ENCODE assay signal across 1 cellular context in the genomic region with DNA sequence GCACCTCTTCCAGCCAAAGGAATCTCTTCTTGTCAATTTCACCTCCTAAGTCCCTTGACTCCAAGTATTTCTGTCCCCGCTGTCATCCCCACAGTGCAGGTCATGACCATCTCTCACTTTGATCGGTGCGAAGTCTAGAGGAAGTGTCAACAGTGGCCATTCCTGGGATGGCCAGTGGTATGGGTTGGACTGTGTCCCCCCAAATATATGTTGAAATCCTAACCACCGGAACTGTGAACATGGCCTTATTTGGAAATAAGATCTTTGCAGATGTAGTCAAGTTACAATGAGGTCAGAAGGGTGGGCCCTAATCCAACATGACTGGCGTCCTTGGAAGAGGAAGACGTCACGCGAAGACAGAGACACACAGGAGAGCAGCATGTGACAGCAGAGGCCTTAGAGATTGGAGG.
A peak's percentile ranks its signal among the peaks of the same experiment; 100 is the strongest.
TF ChIP-seq lines count a peak whose summit lies in the region.

No MANE protein-coding gene starts in this region.

TF ChIP-seq in HepG2, 621 proteins besides CTCF, POLR2A, EP300 and RAD21 (continued from another document and continues in another):
- TF ChIP-seq, protein P1, sequence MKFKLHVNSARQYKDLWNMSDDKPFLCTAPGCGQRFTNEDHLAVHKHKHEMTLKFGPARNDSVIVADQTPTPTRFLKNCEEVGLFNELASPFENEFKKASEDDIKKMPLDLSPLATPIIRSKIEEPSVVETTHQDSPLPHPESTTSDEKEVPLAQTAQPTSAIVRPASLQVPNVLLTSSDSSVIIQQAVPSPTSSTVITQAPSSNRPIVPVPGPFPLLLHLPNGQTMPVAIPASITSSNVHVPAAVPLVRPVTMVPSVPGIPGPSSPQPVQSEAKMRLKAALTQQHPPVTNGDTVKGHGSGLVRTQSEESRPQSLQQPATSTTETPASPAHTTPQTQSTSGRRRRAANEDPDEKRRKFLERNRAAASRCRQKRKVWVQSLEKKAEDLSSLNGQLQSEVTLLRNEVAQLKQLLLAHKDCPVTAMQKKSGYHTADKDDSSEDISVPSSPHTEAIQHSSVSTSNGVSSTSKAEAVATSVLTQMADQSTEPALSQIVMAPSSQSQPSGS (CRISPR knock-in tag; IDR thresholded peaks at IDR 0.05), result peak; percentile 83
- TF ChIP-seq ZNF589 (CRISPR knock-in tag; conservative IDR thresholded peaks at IDR 0.05), result 0 out of 2 replicates have a peak, but pooled peaks have one; percentile 33
- TF ChIP-seq ZSCAN12 (CRISPR knock-in tag; IDR thresholded peaks at IDR 0.05), result no peak
- TF ChIP-seq ZNF644 (CRISPR knock-in tag; IDR thresholded peaks at IDR 0.05; ENCODE audit: low read depth), result peak; percentile 98
- TF ChIP-seq ATF7-NPFF (CRISPR knock-in tag; IDR thresholded peaks at IDR 0.05; ENCODE audit: low read depth), result no peak
- peak; percentile 61 for TF ChIP-seq ATF7 (IDR thresholded peaks at IDR 0.05)
- no peak; the same call in 1 of the 2 replicates for TF ChIP-seq ATF7 (CRISPR knock-in tag; IDR thresholded peaks at IDR 0.05)
- TF ChIP-seq ARNT2 (CRISPR knock-in tag; IDR thresholded peaks at IDR 0.05; ENCODE audit: low read depth), result 0 out of 2 replicates have a peak, but pooled peaks have one; percentile 32
- TF ChIP-seq NR3C1 (CRISPR knock-in tag; IDR thresholded peaks at IDR 0.05), result no peak
- TF ChIP-seq, protein P2, sequence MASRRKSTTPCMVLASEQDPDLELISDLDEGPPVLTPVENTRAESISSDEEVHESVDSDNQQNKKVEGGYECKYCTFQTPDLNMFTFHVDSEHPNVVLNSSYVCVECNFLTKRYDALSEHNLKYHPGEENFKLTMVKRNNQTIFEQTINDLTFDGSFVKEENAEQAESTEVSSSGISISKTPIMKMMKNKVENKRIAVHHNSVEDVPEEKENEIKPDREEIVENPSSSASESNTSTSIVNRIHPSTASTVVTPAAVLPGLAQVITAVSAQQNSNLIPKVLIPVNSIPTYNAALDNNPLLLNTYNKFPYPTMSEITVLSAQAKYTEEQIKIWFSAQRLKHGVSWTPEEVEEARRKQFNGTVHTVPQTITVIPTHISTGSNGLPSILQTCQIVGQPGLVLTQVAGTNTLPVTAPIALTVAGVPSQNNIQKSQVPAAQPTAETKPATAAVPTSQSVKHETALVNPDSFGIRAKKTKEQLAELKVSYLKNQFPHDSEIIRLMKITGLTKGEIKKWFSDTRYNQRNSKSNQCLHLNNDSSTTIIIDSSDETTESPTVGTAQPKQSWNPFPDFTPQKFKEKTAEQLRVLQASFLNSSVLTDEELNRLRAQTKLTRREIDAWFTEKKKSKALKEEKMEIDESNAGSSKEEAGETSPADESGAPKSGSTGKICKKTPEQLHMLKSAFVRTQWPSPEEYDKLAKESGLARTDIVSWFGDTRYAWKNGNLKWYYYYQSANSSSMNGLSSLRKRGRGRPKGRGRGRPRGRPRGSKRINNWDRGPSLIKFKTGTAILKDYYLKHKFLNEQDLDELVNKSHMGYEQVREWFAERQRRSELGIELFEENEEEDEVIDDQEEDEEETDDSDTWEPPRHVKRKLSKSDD (CRISPR knock-in tag; IDR thresholded peaks at IDR 0.05; ENCODE audit: low read depth), result peak; percentile 76
- TF ChIP-seq SMAD3 (CRISPR knock-in tag; IDR thresholded peaks at IDR 0.05), result no peak
- TF ChIP-seq, protein P3, sequence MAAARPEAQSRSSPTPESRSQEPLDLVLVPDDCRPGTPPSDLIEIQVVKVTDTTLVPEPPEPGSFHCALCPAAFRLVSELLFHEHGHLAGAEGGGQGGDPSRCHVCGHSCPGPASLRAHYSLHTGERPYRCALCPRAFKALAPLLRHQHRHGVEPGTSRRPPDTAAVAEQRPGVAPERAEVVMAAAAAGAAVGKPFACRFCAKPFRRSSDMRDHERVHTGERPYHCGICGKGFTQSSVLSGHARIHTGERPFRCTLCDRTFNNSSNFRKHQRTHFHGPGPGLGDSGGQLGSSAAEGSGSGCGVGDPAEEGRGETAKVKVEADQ (CRISPR knock-in tag; IDR thresholded peaks at IDR 0.05; ENCODE audit: borderline replicate concordance), result peak; percentile 83; the same call in 1 of the 2 replicates
- no peak for TF ChIP-seq SMYD3 (CRISPR knock-in tag; IDR thresholded peaks at IDR 0.05)
- no peak for TF ChIP-seq ZNF616 (CRISPR knock-in tag; IDR thresholded peaks at IDR 0.05; ENCODE audit: low read depth)
- peak; percentile 82 for TF ChIP-seq SOX5 (CRISPR knock-in tag; IDR thresholded peaks at IDR 0.05; ENCODE audit: borderline replicate concordance)
- TF ChIP-seq ZFP36L1 (CRISPR knock-in tag; IDR thresholded peaks at IDR 0.05), result peak; percentile 69; the same call in 1 of the 2 replicates
- TF ChIP-seq BHLHE40 (IDR thresholded peaks at IDR 0.05; ENCODE audit: low read length), result peak; percentile 15; the same call in 1 of the 2 replicates
- TF ChIP-seq ZNF550 (CRISPR knock-in tag; IDR thresholded peaks at IDR 0.05; ENCODE audit: borderline replicate concordance), result 0 out of 2 replicates have a peak, but pooled peaks have one; percentile 31
- peak; percentile 89; the same call in 1 of the 2 replicates for TF ChIP-seq SETDB1 (CRISPR knock-in tag; IDR thresholded peaks at IDR 0.05; ENCODE audit: borderline replicate concordance)
- TF ChIP-seq MTF2 (CRISPR knock-in tag; IDR thresholded peaks at IDR 0.05; ENCODE audit: borderline replicate concordance), result no peak
- TF ChIP-seq, protein P4, sequence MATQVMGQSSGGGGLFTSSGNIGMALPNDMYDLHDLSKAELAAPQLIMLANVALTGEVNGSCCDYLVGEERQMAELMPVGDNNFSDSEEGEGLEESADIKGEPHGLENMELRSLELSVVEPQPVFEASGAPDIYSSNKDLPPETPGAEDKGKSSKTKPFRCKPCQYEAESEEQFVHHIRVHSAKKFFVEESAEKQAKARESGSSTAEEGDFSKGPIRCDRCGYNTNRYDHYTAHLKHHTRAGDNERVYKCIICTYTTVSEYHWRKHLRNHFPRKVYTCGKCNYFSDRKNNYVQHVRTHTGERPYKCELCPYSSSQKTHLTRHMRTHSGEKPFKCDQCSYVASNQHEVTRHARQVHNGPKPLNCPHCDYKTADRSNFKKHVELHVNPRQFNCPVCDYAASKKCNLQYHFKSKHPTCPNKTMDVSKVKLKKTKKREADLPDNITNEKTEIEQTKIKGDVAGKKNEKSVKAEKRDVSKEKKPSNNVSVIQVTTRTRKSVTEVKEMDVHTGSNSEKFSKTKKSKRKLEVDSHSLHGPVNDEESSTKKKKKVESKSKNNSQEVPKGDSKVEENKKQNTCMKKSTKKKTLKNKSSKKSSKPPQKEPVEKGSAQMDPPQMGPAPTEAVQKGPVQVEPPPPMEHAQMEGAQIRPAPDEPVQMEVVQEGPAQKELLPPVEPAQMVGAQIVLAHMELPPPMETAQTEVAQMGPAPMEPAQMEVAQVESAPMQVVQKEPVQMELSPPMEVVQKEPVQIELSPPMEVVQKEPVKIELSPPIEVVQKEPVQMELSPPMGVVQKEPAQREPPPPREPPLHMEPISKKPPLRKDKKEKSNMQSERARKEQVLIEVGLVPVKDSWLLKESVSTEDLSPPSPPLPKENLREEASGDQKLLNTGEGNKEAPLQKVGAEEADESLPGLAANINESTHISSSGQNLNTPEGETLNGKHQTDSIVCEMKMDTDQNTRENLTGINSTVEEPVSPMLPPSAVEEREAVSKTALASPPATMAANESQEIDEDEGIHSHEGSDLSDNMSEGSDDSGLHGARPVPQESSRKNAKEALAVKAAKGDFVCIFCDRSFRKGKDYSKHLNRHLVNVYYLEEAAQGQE (IDR thresholded peaks at IDR 0.05; ENCODE audit: borderline replicate concordance in 1 of 2, low read depth in 1 of 2, low read length in 2 of 2), result 0 out of 4 replicates have a peak, but pooled peaks of 1 of the 2 experiments have one; percentile 17
- TF ChIP-seq PPARG (CRISPR knock-in tag; conservative IDR thresholded peaks at IDR 0.05), result 0 out of 2 replicates have a peak, but pooled peaks have one; percentile 25
- peak; percentile 96 for TF ChIP-seq RARA (CRISPR knock-in tag; IDR thresholded peaks at IDR 0.05)
- 0 out of 2 replicates have a peak, but pooled peaks have one; percentile 63 for TF ChIP-seq ZNF136 (CRISPR knock-in tag; IDR thresholded peaks at IDR 0.05; ENCODE audit: low read depth)
- peak; percentile 57; the same call in 1 of the 2 replicates for TF ChIP-seq YEATS4 (CRISPR knock-in tag; IDR thresholded peaks at IDR 0.05; ENCODE audit: borderline replicate concordance)
- 0 out of 2 replicates have a peak, but pooled peaks have one; percentile 27 for TF ChIP-seq RFXAP (CRISPR knock-in tag; IDR thresholded peaks at IDR 0.05; ENCODE audit: borderline replicate concordance)
- TF ChIP-seq NFYB (CRISPR knock-in tag; IDR thresholded peaks at IDR 0.05), result 0 out of 2 replicates have a peak, but pooled peaks have one; percentile 29
- TF ChIP-seq HOXA3 (CRISPR knock-in tag; IDR thresholded peaks at IDR 0.05), result peak; percentile 83
- TF ChIP-seq, protein P5, sequence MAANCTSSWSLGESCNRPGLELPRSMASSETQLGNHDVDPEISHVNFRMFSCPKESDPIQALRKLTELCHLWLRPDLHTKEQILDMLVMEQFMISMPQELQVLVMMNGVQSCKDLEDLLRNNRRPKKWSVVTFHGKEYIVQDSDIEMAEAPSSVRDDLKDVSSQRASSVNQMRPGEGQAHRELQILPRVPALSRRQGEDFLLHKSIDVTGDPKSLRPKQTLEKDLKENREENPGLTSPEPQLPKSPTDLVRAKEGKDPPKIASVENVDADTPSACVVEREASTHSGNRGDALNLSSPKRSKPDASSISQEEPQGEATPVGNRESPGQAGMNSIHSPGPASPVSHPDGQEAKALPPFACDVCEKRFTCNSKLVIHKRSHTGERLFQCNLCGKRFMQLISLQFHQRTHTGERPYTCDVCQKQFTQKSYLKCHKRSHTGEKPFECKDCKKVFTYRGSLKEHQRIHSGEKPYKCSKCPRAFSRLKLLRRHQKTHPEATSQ (CRISPR knock-in tag; IDR thresholded peaks at IDR 0.05; ENCODE audit: borderline replicate concordance), result peak; percentile 49; the same call in 1 of the 2 replicates
- peak; percentile 94; the same call in 1 of the 2 replicates for TF ChIP-seq EHMT2 (IDR thresholded peaks at IDR 0.05; ENCODE audit: borderline replicate concordance, low read depth, low read length)
- peak; percentile 48 for TF ChIP-seq CBX1 (IDR thresholded peaks at IDR 0.05; ENCODE audit: low read depth)
- no peak for TF ChIP-seq DNMT3B (CRISPR knock-in tag; conservative IDR thresholded peaks at IDR 0.05)
- TF ChIP-seq HDAC1 (CRISPR knock-in tag; IDR thresholded peaks at IDR 0.05), result peak; percentile 77
- TF ChIP-seq ZNF253 (CRISPR knock-in tag; IDR thresholded peaks at IDR 0.05; ENCODE audit: borderline replicate concordance), result no peak
- TF ChIP-seq, protein P6, sequence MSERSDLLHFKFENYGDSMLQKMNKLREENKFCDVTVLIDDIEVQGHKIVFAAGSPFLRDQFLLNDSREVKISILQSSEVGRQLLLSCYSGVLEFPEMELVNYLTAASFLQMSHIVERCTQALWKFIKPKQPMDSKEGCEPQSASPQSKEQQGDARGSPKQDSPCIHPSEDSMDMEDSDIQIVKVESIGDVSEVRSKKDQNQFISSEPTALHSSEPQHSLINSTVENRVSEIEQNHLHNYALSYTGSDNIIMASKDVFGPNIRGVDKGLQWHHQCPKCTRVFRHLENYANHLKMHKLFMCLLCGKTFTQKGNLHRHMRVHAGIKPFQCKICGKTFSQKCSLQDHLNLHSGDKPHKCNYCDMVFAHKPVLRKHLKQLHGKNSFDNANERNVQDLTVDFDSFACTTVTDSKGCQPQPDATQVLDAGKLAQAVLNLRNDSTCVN (CRISPR knock-in tag; IDR thresholded peaks at IDR 0.05; ENCODE audit: borderline replicate concordance), result peak; percentile 65; the same call in 1 of the 2 replicates
- no peak for TF ChIP-seq ZNF235 (CRISPR knock-in tag; IDR thresholded peaks at IDR 0.05; ENCODE audit: borderline replicate concordance)
- TF ChIP-seq TBL1XR1 (IDR thresholded peaks at IDR 0.05; ENCODE audit: borderline replicate concordance, low read length, partially characterized antibody), result peak; percentile 64
- peak; percentile 80 for TF ChIP-seq SAP130 (CRISPR knock-in tag; IDR thresholded peaks at IDR 0.05; ENCODE audit: low read depth)
- TF ChIP-seq, protein P7, sequence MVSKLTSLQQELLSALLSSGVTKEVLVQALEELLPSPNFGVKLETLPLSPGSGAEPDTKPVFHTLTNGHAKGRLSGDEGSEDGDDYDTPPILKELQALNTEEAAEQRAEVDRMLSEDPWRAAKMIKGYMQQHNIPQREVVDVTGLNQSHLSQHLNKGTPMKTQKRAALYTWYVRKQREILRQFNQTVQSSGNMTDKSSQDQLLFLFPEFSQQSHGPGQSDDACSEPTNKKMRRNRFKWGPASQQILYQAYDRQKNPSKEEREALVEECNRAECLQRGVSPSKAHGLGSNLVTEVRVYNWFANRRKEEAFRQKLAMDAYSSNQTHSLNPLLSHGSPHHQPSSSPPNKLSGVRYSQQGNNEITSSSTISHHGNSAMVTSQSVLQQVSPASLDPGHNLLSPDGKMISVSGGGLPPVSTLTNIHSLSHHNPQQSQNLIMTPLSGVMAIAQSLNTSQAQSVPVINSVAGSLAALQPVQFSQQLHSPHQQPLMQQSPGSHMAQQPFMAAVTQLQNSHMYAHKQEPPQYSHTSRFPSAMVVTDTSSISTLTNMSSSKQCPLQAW (CRISPR knock-in tag; IDR thresholded peaks at IDR 0.05), result peak; percentile 95
- peak; percentile 73; the same call in 1 of the 2 replicates for TF ChIP-seq ZNF670 (CRISPR knock-in tag; IDR thresholded peaks at IDR 0.05; ENCODE audit: borderline replicate concordance)
- TF ChIP-seq SIX1 (CRISPR knock-in tag; IDR thresholded peaks at IDR 0.05; ENCODE audit: borderline replicate concordance), result peak; percentile 84
- TF ChIP-seq ZNF292 (CRISPR knock-in tag; IDR thresholded peaks at IDR 0.05; ENCODE audit: borderline replicate concordance, low read depth), result peak; percentile 79; the same call in 1 of the 2 replicates
- peak; percentile 90 for TF ChIP-seq FOXA3 (CRISPR knock-in tag; IDR thresholded peaks at IDR 0.05)
- TF ChIP-seq ZBTB7B (CRISPR knock-in tag; IDR thresholded peaks at IDR 0.05), result peak; percentile 48; the same call in 1 of the 2 replicates
- no peak for TF ChIP-seq ZBTB3 (CRISPR knock-in tag; IDR thresholded peaks at IDR 0.05; ENCODE audit: borderline replicate concordance, low read depth)
- TF ChIP-seq NR2F1 (CRISPR knock-in tag; IDR thresholded peaks at IDR 0.05), result peak; percentile 80 to 83
- TF ChIP-seq ZNF883 (CRISPR knock-in tag; IDR thresholded peaks at IDR 0.05; ENCODE audit: not compliant biosample characterization), result no peak
- TF ChIP-seq, protein P8, sequence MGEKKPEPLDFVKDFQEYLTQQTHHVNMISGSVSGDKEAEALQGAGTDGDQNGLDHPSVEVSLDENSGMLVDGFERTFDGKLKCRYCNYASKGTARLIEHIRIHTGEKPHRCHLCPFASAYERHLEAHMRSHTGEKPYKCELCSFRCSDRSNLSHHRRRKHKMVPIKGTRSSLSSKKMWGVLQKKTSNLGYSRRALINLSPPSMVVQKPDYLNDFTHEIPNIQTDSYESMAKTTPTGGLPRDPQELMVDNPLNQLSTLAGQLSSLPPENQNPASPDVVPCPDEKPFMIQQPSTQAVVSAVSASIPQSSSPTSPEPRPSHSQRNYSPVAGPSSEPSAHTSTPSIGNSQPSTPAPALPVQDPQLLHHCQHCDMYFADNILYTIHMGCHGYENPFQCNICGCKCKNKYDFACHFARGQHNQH (CRISPR knock-in tag; IDR thresholded peaks at IDR 0.05), result peak; percentile 55; the same call in 1 of the 2 replicates
- TF ChIP-seq ZNF331 (CRISPR knock-in tag; IDR thresholded peaks at IDR 0.05), result peak; percentile 85
- peak; percentile 40; the same call in 1 of the 2 replicates for TF ChIP-seq ZNF788 (CRISPR knock-in tag; IDR thresholded peaks at IDR 0.05; ENCODE audit: borderline replicate concordance)
- TF ChIP-seq ZNF607 (CRISPR knock-in tag; IDR thresholded peaks at IDR 0.05; ENCODE audit: borderline replicate concordance), result peak; percentile 73; the same call in 1 of the 2 replicates
- TF ChIP-seq ZNF850 (CRISPR knock-in tag; conservative IDR thresholded peaks at IDR 0.05), result no peak
- TF ChIP-seq, protein P9, sequence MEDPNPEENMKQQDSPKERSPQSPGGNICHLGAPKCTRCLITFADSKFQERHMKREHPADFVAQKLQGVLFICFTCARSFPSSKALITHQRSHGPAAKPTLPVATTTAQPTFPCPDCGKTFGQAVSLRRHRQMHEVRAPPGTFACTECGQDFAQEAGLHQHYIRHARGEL (CRISPR knock-in tag; IDR thresholded peaks at IDR 0.05), result no peak
